Comparison of ENCODE assay signal across 8 cellular contexts in the genomic region with DNA sequence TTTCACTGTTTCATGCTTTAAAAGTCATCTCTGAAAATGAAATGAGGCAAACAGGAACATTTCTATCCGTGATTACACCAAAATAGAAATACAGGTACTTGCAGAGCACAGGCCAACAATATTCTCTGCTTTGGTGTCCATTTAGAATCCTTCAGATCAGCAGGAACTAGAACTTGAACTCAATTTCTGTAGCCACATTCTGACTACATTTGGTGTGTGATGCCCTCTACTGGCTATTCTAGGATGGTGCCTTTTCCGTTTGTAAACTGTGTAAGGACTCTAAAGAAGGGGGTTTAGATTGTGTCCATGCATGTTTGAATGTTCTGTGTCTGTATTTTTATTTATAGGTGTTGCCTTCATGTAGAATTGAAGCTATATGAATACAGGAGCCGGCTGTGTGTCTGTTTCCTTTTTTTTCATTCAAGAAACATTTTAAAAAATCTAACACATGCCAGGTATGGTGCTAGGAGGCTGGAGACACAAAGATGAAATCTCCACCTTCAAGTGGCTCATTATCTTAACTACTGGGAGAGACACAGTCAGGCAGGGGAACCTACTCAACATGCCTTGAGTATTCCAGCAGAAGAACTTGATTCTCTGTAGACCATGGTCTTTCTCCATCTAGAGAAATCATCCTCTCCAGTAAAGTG. TPM values are rescaled to one million over a fixed set of nuclear protein-coding genes. Genes with fewer than 3 reads are reported as not detected.
DNase-seq lines count a peak whose midpoint lies in the region; ATAC-seq, FAIRE-seq and TF ChIP-seq lines count a peak whose summit lies in the region.

No MANE protein-coding gene starts in this region.

- in situ Hi-C loops in K562 (cut with MboI) = loop anchor here (5.0 to 25.0 kb wide), 2 partner anchors 180 to 875 kb away; no protein-coding TSS in a partner anchor

- TF ChIP-seq POLR2A in K562 (conservative IDR thresholded peaks at IDR 0.05) = no peak

- no peaks in the 10 kb centered on the region for H3K9me1 ChIP-seq in K562 (ENCODE audit: control insufficient read depth, insufficient read depth, low read length)

- no TSS peak for BruUV-seq in K562 (replicated peaks; lab: Mats Ljungman, UMichigan)

- H3K27me3 ChIP-seq in K562 (ENCODE audit: control insufficient read depth in 2 of 2, insufficient read depth in 2 of 2, low read length in 2 of 2) = no peaks in the 10 kb centered on the region

- peak; percentile 74 for ATAC-seq in activated CD8-positive, alpha-beta memory T cell treated with anti-CD3 and anti-CD28 coated beads, Interleukin-2, amount 10 ng/mL, durations not matched to agents 7 days and 5 days
- ATAC-seq in HG02623 (IDR thresholded peaks at IDR 0.05; ENCODE audit: unreplicated experiment) = peak; percentile 78
- peak; percentile 91 for ATAC-seq in K562

- H3K9me3 Mint-ChIP-seq in activated CD8-positive, alpha-beta memory T cell treated with anti-CD3 and anti-CD28 coated beads, Interleukin-2, amount 10 ng/mL, durations not matched to agents 7 days and 5 days (ENCODE audit: low read depth) = no peaks in the 10 kb centered on the region

- TF ChIP-seq CTCF in K562 (IDR thresholded peaks at IDR 0.05 in 2 of 3, conservative IDR thresholded peaks at IDR 0.05 in 1 of 3; ENCODE audit: insufficient read depth in 2 of 3, low read depth in 1 of 3, low read length in 3 of 3) = peak; percentile 77 to 91 (median 88)

- peak overlapping the region; percentile 61 for H2AFZ ChIP-seq in K562 (ENCODE audit: low read depth, low read length)

- H3K36me3 ChIP-seq in SK-N-MC (ENCODE audit: insufficient read depth, low read length) = no peaks in the 10 kb centered on the region
- H3K36me3 ChIP-seq in K562 (ENCODE audit: control insufficient read depth, insufficient read depth, low read length) = no peaks in the 10 kb centered on the region

- H3K79me2 ChIP-seq in K562 (ENCODE audit: control insufficient read depth, insufficient read depth, low read length) = no peaks in the 10 kb centered on the region

- H3K36me3 Mint-ChIP-seq in activated CD8-positive, alpha-beta memory T cell treated with anti-CD3 and anti-CD28 coated beads, Interleukin-2, amount 10 ng/mL, durations not matched to agents 7 days and 5 days = no peaks in the 10 kb centered on the region

- H3K4me2 ChIP-seq in K562 (ENCODE audit: insufficient read depth, low read length) = no peak overlapping the region

- DNase-seq in activated CD8-positive, alpha-beta memory T cell treated with anti-CD3 and anti-CD28 coated beads, Interleukin-2, amount 10 ng/mL, durations not matched to agents 7 days and 5 days = peak; percentile 70
- DNase-seq in activated CD8-positive, alpha-beta memory T cell treated with anti-CD3 and anti-CD28 coated beads, Interleukin-2, amount 50 U/mL, for 48 hours = no peak
- DNase-seq in NCI-H1105 treated with DMSO at 0.1 percent for 48 hours (lab: John Stamatoyannopoulos, UW) (peak; percentile 89), SK-N-MC (ENCODE audit: low read depth, low spot score) (peak; percentile 78), K562 (ENCODE audit: extremely low read depth in 1 of 4, low spot score in 3 of 4) (peak; percentile 46 to 82 (median 62)), iPS DF 19.7 (ENCODE audit: low read depth, low spot score) (peak; percentile 33)
- peak; percentile 17 for DNase-seq in stimulated activated CD4-positive, alpha-beta T cell treated with anti-CD3 and anti-CD28 coated beads, Interleukin-1b, Interleukin-23, amount 100 ng/mL, for 1 hour (ENCODE audit: low read depth in 2 of 2)

- peak; percentile 93 to 98 for TF ChIP-seq RAD21 in K562 (CRISPR knock-in tag; conservative IDR thresholded peaks at IDR 0.05 in 1 of 2, IDR thresholded peaks at IDR 0.05 in 1 of 2)

- H3K4me1 Mint-ChIP-seq in activated CD8-positive, alpha-beta memory T cell treated with anti-CD3 and anti-CD28 coated beads, Interleukin-2, amount 10 ng/mL, durations not matched to agents 7 days and 5 days = peaks cover 1% of the 10 kb centered on the region

- H3K27ac ChIP-seq in SK-N-MC (no peak overlapping the region), K562 (ENCODE audit: extremely low read depth, low read depth, low read length) (no peak overlapping the region)

- CTCF ChIA-PET in activated CD8-positive, alpha-beta memory T cell treated with anti-CD3 and anti-CD28 coated beads, Interleukin-2, amount 10 ng/mL, durations not matched to agents 7 days and 5 days (lab: Charles Lee) = interaction anchor here (0.6 to 1.9 kb wide), 11 partner anchors 15 to 1334 kb away, joined by 3 to 10 read pairs (median 4); no protein-coding TSS in a partner anchor
- CTCF ChIA-PET in K562 (lab: Yijun Ruan, JAX; ENCODE audit: low intra/inter-chr PET ratio) = interaction anchor here (0.9 to 2.5 kb wide), 4 partner anchors 174 to 207 kb away, joined by 3 to 25 read pairs (median 7); no protein-coding TSS in a partner anchor

- FAIRE-seq in K562 (lab: Jason Lieb, UNC) = peak; percentile 91

- H3K9ac ChIP-seq in SK-N-MC (ENCODE audit: insufficient read length) (no peak overlapping the region), K562 (ENCODE audit: insufficient read depth in 1 of 2, low read depth in 2 of 2, low read length in 2 of 2) (no peak overlapping the region)

- H3K4me3 Mint-ChIP-seq in activated CD8-positive, alpha-beta memory T cell treated with anti-CD3 and anti-CD28 coated beads, Interleukin-2, amount 10 ng/mL, durations not matched to agents 7 days and 5 days = no peak overlapping the region

- no peaks in the 10 kb centered on the region for H3K9me3 ChIP-seq in SK-N-MC (ENCODE audit: low read depth, low read length)
- H3K9me3 ChIP-seq in K562 (replicated peaks; ENCODE audit: control insufficient read depth, insufficient read depth, low read depth, low read length) = no peaks in the 10 kb centered on the region

- POLR2A ChIA-PET in K562 (lab: Yijun Ruan, JAX) = no interaction called here

- intact Hi-C loops in K562 (cut with micrococcal nuclease) = loop anchor here (1.0 to 10.0 kb wide), 5 partner anchors 34 to 502 kb away; a partner anchor contains a TSS

- H3K4me1 ChIP-seq in K562 (replicated peaks in 1 of 2; ENCODE audit: control insufficient read depth in 2 of 2, insufficient read depth in 2 of 2, low read length in 2 of 2) = peaks cover 2 to 14% of the 10 kb centered on the region in 2 experiments; a peak in 4 of 5 replicates

- no peaks in the 10 kb centered on the region for H4K20me1 ChIP-seq in K562 (replicated peaks; ENCODE audit: control insufficient read depth, insufficient read depth, low read length)

- H3K27ac Mint-ChIP-seq in activated CD8-positive, alpha-beta memory T cell treated with anti-CD3 and anti-CD28 coated beads, Interleukin-2, amount 10 ng/mL, durations not matched to agents 7 days and 5 days = no peak overlapping the region

- H3K4me3 ChIP-seq in SK-N-MC = no peak overlapping the region
- H3K4me3 ChIP-seq in K562 = no peak overlapping the region

- peaks cover 27% of the 10 kb centered on the region for H3K27me3 Mint-ChIP-seq in activated CD8-positive, alpha-beta memory T cell treated with anti-CD3 and anti-CD28 coated beads, Interleukin-2, amount 10 ng/mL, durations not matched to agents 7 days and 5 days

- 0 out of 2 replicates have a peak, but pooled peaks have one; percentile 17 for TF ChIP-seq EP300 in K562 (IDR thresholded peaks at IDR 0.05; ENCODE audit: low read length)

- WGBS in K562 (ENCODE audit: insufficient coverage, low coverage, missing lambda C conversion rate) = 3% methylated on average over 3 of the region's 3 CpGs

TF ChIP-seq in K562, 482 proteins besides CTCF, POLR2A, EP300 and RAD21 (continues in another document):
- TF ChIP-seq TSC22D4 (tag; IDR thresholded peaks at IDR 0.05) = no peak
- peak; percentile 38 for TF ChIP-seq MAFK (IDR thresholded peaks at IDR 0.05; ENCODE audit: low read length)
- TF ChIP-seq, protein P1, sequence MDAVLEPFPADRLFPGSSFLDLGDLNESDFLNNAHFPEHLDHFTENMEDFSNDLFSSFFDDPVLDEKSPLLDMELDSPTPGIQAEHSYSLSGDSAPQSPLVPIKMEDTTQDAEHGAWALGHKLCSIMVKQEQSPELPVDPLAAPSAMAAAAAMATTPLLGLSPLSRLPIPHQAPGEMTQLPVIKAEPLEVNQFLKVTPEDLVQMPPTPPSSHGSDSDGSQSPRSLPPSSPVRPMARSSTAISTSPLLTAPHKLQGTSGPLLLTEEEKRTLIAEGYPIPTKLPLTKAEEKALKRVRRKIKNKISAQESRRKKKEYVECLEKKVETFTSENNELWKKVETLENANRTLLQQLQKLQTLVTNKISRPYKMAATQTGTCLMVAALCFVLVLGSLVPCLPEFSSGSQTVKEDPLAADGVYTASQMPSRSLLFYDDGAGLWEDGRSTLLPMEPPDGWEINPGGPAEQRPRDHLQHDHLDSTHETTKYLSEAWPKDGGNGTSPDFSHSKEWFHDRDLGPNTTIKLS (IDR thresholded peaks at IDR 0.05; ENCODE audit: borderline replicate concordance, low read depth) = no peak

RNA-seq across cellular contexts. Expression of a gene that starts 7.6 kb away (rescaled TPM):
- total RNA-seq in activated CD8-positive, alpha-beta memory T cell treated with anti-CD3 and anti-CD28 coated beads, Interleukin-2, amount 10 ng/mL, durations not matched to agents 7 days and 5 days = 10 to 100 TPM; 16.3 to 19.9 TPM
- total RNA-seq in K562 (2011; cell fraction: chromatin; rRNA removed; ENCODE audit: low replicate concordance) = 16.4 and 77.7 TPM in 2 replicates
- total RNA-seq in K562 (2011; cell fraction: nucleolus; rRNA removed) = 11.0 and 16.2 TPM in 2 replicates
- 31.3 and 61.9 TPM in 2 replicates for total RNA-seq in K562 (2011; cell fraction: nucleoplasm; rRNA removed)
- total RNA-seq in K562 (2014; rRNA removed) (7.2 and 9.2 TPM in 2 replicates), K562 (2014; rRNA removed; fragmentation: Illumina TruSeq; extraction: Trizol) (20.1 and 24.4 TPM in 2 replicates), K562 (2015; rRNA removed; fragmentation: Illumina TruSeq; extraction: Trizol) (17.1 and 19.4 TPM in 2 replicates), K562 (2021) (17.6 and 23.5 TPM in 2 replicates)
- polyA plus RNA-seq in K562 (2011; rRNA removed) (29.5 and 30.6 TPM in 2 replicates), K562 (2014; fragmentation: Illumina TruSeq; extraction: Trizol) (26.8 and 33.2 TPM in 2 replicates), K562 (2014; fragmentation: Nextera tagmentation; extraction: Ambion mirVana) (1 to 10 TPM; 7.3 to 7.7 TPM), K562 (2014; rRNA removed) (30.4 and 31.6 TPM in 2 replicates)
- polyA plus RNA-seq in K562 (2011; cell fraction: cytosol; rRNA removed) = 10.0 and 21.1 TPM in 2 replicates
- 27.1 and 38.8 TPM in 2 replicates for polyA plus RNA-seq in K562 (2011; cell fraction: nucleus; rRNA removed)
- 13.6 and 33.7 TPM in 2 replicates for polyA plus RNA-seq in K562 (2012)
- polyA minus RNA-seq in K562 (2011; rRNA and poly(A)+ RNA removed) = 44.2 and 52.3 TPM in 2 replicates
- 11.2 and 14.7 TPM in 2 replicates for polyA minus RNA-seq in K562 (2011; cell fraction: cytosol; rRNA and poly(A)+ RNA removed)
- 63.7 and 116 TPM in 2 replicates for polyA minus RNA-seq in K562 (2011; cell fraction: nucleus; rRNA and poly(A)+ RNA removed)
